8 cellular contexts compared by ENCODE assay signal in genomic region chr5:173573126-173573960, GRCh38. TPM values are rescaled to one million over a fixed set of nuclear protein-coding genes. Genes with fewer than 3 reads are reported as not detected.
DNase-seq lines count a peak whose midpoint lies in the region; ATAC-seq and TF ChIP-seq lines count a peak whose summit lies in the region.

No MANE protein-coding gene starts in this region.

- H3K4me3 Mint-ChIP-seq in MCF 10A (ENCODE audit: unreplicated experiment): peak overlapping the region; percentile 7

- H3K9me3 Mint-ChIP-seq in MCF 10A (ENCODE audit: unreplicated experiment): peaks cover 1% of the 10 kb centered on the region

- peaks cover 12% of the 10 kb centered on the region for H3K4me1 Mint-ChIP-seq in MCF 10A (ENCODE audit: insufficient read depth, unreplicated experiment)

- no peaks in the 10 kb centered on the region for H3K27me3 Mint-ChIP-seq in MCF 10A (ENCODE audit: insufficient read depth, unreplicated experiment)

- ATAC-seq in GM21723 (IDR thresholded peaks at IDR 0.05; ENCODE audit: unreplicated experiment) (peak; percentile 77), HG03108 (IDR thresholded peaks at IDR 0.05; ENCODE audit: unreplicated experiment) (no peak)

- BruUV-seq in MCF 10A (replicated peaks; lab: Mats Ljungman, UMichigan): no TSS peak

- H3K36me3 Mint-ChIP-seq in MCF 10A (ENCODE audit: insufficient read depth, unreplicated experiment): no peaks in the 10 kb centered on the region

- POLR2A ChIA-PET in MCF 10A (lab: Yijun Ruan, JAX): interaction anchor here (0.8 to 2.7 kb wide), 9 partner anchors 10 to 280 kb away, joined by 3 to 16 read pairs (median 5); partner anchors contain the start of gene STC2

- DNase-seq in DMS53 (lab: John Stamatoyannopoulos, UW): peak; percentile 80
- peak; percentile 32 for DNase-seq in NCI-H1105 (lab: John Stamatoyannopoulos, UW)
- DNase-seq in MCF 10A (ENCODE audit: unreplicated experiment): peak; percentile 75
- peak; percentile 87 for DNase-seq in islet precursor cell
- peak; percentile 21 to 47 for DNase-seq in stimulated activated CD4-positive, alpha-beta T cell treated with anti-CD3 and anti-CD28 coated beads, Interleukin-15, amount 100 ng/mL, for 1 hour (ENCODE audit: low read depth in 1 of 2, low spot score in 1 of 2)

- TF ChIP-seq CTCF in VCaP (conservative IDR thresholded peaks at IDR 0.05): peak; percentile 97
- TF ChIP-seq CTCF in MCF 10A (IDR thresholded peaks at IDR 0.05; ENCODE audit: unreplicated experiment): peak; percentile 99

- intact Hi-C loops in MCF 10A (cut with micrococcal nuclease): loop anchor here (1.0 to 10.0 kb wide), 8 partner anchors 119 to 866 kb away; partner anchors contain the start of gene STC2

- H3K27ac ChIP-seq in VCaP: no peak overlapping the region

- CTCF ChIA-PET in MCF 10A (lab: Yijun Ruan, JAX): interaction anchor here (0.5 to 13.8 kb wide), 60 partner anchors 9 to 1159 kb away, joined by 3 to 184 read pairs (median 4); partner anchors contain the start of gene BOD1

- no peak overlapping the region for H3K27ac Mint-ChIP-seq in MCF 10A (ENCODE audit: low read depth, unreplicated experiment)

RNA-seq across cellular contexts. Expression of gene BOD1, which starts 43.1 kb away (rescaled TPM):
- 129 and 139 TPM in 2 replicates for total RNA-seq in MCF 10A (2022)

Comparison
In these comparisons a context has a peak if more than half of its experiments do, and no peak if none do; other contexts are left out.
1. DNase-seq: peak in every context shown above with its lines; median percentile 87 in islet precursor cell; 80 in DMS53; 75 in MCF 10A; 34 in stimulated activated CD4-positive, alpha-beta T cell treated with anti-CD3 and anti-CD28 coated beads, Interleukin-15, amount 100 ng/mL, for 1 hour; 32 in NCI-H1105.